In the genomic region with DNA sequence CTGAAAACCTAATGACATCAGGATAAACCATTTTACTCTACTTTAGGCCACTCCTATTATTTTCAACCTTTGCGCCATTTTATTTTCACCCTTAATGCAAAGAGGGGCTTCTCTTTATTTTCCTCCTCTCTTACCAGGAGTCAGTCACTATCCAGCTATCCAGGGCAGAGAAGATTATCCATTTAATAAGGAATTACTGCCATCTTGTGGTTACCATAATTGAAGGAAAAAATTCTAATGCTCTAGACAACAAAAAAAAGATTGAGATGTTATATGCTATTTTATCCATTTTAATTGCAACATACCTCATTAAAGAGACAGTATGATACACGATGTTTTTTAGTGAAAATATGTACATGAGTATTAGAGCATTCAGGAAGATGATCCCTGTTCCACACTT, we compare ENCODE assay signal across 11 cellular contexts.
DNase-seq lines count a peak whose midpoint lies in the region; ATAC-seq and TF ChIP-seq lines count a peak whose summit lies in the region.
"Had no signal": no experiment of that assay in that cellular context is flagged by ENCODE, and none has a peak within 500 bp of the region (broad histone marks: within the 10 kb centered on the region; RNA-seq: fewer than 3 reads in every experiment).

No MANE protein-coding gene starts in this region.

- WGBS in lower leg skin, 2 donors, result 37 to 38% methylated on average over 2 of the region's 2 CpGs

- H3K9me3 Mint-ChIP-seq in chondrocyte (ENCODE audit: low read depth) (no peaks in the 10 kb centered on the region), neural progenitor cell (no peaks in the 10 kb centered on the region)

- H3K4me3 ChIP-seq in neural progenitor cell, result no peak overlapping the region
- no peak overlapping the region for H3K4me3 ChIP-seq in Karpas-422 (ENCODE audit: low read length)
- H3K4me3 ChIP-seq in lower leg skin (ENCODE audit: low read depth, poor library complexity, severe bottlenecking), result no peak overlapping the region
- H3K4me3 ChIP-seq: thyroid gland had no signal

- no peak overlapping the region for H3K9ac ChIP-seq in neural progenitor cell
- H3K9ac ChIP-seq in Karpas-422 (ENCODE audit: low read length), result no peak overlapping the region

- TF ChIP-seq POLR2A in lower leg skin (IDR thresholded peaks at IDR 0.05), result no peak

- peak; percentile 19 for DNase-seq in DMS153 treated with DMSO at 0.1 percent for 48 hours (lab: John Stamatoyannopoulos, UW; ENCODE audit: unreplicated experiment)
- DNase-seq in DMS153 (lab: John Stamatoyannopoulos, UW), result no peak
- peak; percentile 45 to 72 for DNase-seq in NCI-H446 (lab: John Stamatoyannopoulos, UW)
- DNase-seq in chondrocyte (ENCODE audit: low spot score), result no peak
- DNase-seq in neural progenitor cell (ENCODE audit: low spot score), result peak; percentile 43
- no peak for DNase-seq in Karpas-422
- DNase-seq in lower leg skin (ENCODE audit: low spot score in 2 of 2), result no peak
- DNase-seq: activated CD8-positive, alpha-beta memory T cell treated with anti-CD3 and anti-CD28 coated beads, Interleukin-2, amount 50 U/mL, for 48 hours; naive B cell; thyroid gland had no signal

- H4K20me1 ChIP-seq in neural progenitor cell (ENCODE audit: low read depth) (no peaks in the 10 kb centered on the region), Karpas-422 (ENCODE audit: insufficient read depth, low read depth, low read length) (no peaks in the 10 kb centered on the region)

- intact Hi-C loops in lower leg skin (cut with DNase I; ENCODE audit: low total_unique reads), result loop anchor here (10.0 kb wide), 1 partner anchor 224 kb away; no protein-coding TSS in a partner anchor

- H3K4me1 ChIP-seq in neural progenitor cell (no peaks in the 10 kb centered on the region), Karpas-422 (ENCODE audit: low read length) (no peaks in the 10 kb centered on the region)
- H3K4me1 ChIP-seq: thyroid gland had no signal

- no peak overlapping the region for H3K27ac ChIP-seq in neural progenitor cell
- no peak overlapping the region for H3K27ac ChIP-seq in Karpas-422 (ENCODE audit: low read length)
- H3K27ac ChIP-seq: thyroid gland had no signal

- H2AFZ ChIP-seq in neural progenitor cell (replicated peaks) (no peak overlapping the region), Karpas-422 (ENCODE audit: low read length) (no peak overlapping the region)

- H3K36me3 Mint-ChIP-seq in chondrocyte (ENCODE audit: low read depth) (no peaks in the 10 kb centered on the region), neural progenitor cell (no peaks in the 10 kb centered on the region)
- H3K36me3 Mint-ChIP-seq: naive B cell had no signal

- ATAC-seq in HG03196 (IDR thresholded peaks at IDR 0.05; ENCODE audit: unreplicated experiment), result no peak

- H3K9me2 ChIP-seq in Karpas-422 (replicated peaks; ENCODE audit: insufficient read depth, low read length), result no peaks in the 10 kb centered on the region

- H3K36me3 ChIP-seq in neural progenitor cell (no peaks in the 10 kb centered on the region), Karpas-422 (ENCODE audit: insufficient read depth, low read length) (no peaks in the 10 kb centered on the region)
- H3K36me3 ChIP-seq: thyroid gland had no signal

- H3K27me3 ChIP-seq in neural progenitor cell (no peaks in the 10 kb centered on the region), Karpas-422 (ENCODE audit: low read length) (no peaks in the 10 kb centered on the region)
- H3K27me3 ChIP-seq: thyroid gland had no signal

- H3K4me1 Mint-ChIP-seq in chondrocyte (ENCODE audit: low read depth) (peaks cover 6% of the 10 kb centered on the region), neural progenitor cell (no peaks in the 10 kb centered on the region)
- H3K4me1 Mint-ChIP-seq: naive B cell had no signal

- H3K27ac Mint-ChIP-seq in chondrocyte (ENCODE audit: unreplicated experiment) (no peak overlapping the region), neural progenitor cell (no peak overlapping the region)

- H3K4me2 ChIP-seq in neural progenitor cell, result no peak overlapping the region
- H3K4me2 ChIP-seq in Karpas-422 (ENCODE audit: low read depth, low read length, poor library complexity, severe bottlenecking), result no peak overlapping the region

- H3K4me3 Mint-ChIP-seq in chondrocyte (ENCODE audit: unreplicated experiment) (no peak overlapping the region), neural progenitor cell (no peak overlapping the region)
- H3K4me3 Mint-ChIP-seq: naive B cell had no signal

- TF ChIP-seq CTCF in chondrocyte (IDR thresholded peaks at IDR 0.05) (peak; percentile 82), neural progenitor cell (IDR thresholded peaks at IDR 0.05) (peak; percentile 61), lower leg skin (IDR thresholded peaks at IDR 0.05) (no peak)

- no peaks in the 10 kb centered on the region for H3F3A ChIP-seq in neural progenitor cell (ENCODE audit: low read depth)

- H3K79me2 ChIP-seq in neural progenitor cell (ENCODE audit: low read depth) (no peaks in the 10 kb centered on the region), Karpas-422 (ENCODE audit: low read length) (no peaks in the 10 kb centered on the region)

- no peaks in the 10 kb centered on the region for H3K9me3 ChIP-seq in neural progenitor cell (ENCODE audit: low read depth)
- no peaks in the 10 kb centered on the region for H3K9me3 ChIP-seq in Karpas-422 (ENCODE audit: low read length)
- H3K9me3 ChIP-seq: thyroid gland had no signal

- H3K27me3 Mint-ChIP-seq in chondrocyte (ENCODE audit: low read depth) (peaks cover 29% of the 10 kb centered on the region), neural progenitor cell (ENCODE audit: insufficient read depth, low read depth) (peaks cover 2% of the 10 kb centered on the region)
- H3K27me3 Mint-ChIP-seq: naive B cell had no signal

Comparison
In these comparisons a context has a peak if more than half of its experiments do, and no peak if none do; other contexts are left out.
1. DNase-seq: peak in DMS153 treated with DMSO at 0.1 percent for 48 hours (single experiment), NCI-H446 (2 of 2) and neural progenitor cell (single experiment); none in DMS153 (single experiment), chondrocyte (single experiment), Karpas-422 (single experiment) and lower leg skin (0 of 2).
2. CTCF ChIP-seq: peak in chondrocyte (single experiment) and neural progenitor cell (single experiment); none in lower leg skin (0 of 3).